Comparison of ENCODE assay signal across 8 cellular contexts in genomic region chr10:93352638-93353383, GRCh38.
DNase-seq lines count a peak whose midpoint lies in the region; ATAC-seq and TF ChIP-seq lines count a peak whose summit lies in the region.

No MANE protein-coding gene starts in this region.

- ATAC-seq in GM19035 (IDR thresholded peaks at IDR 0.05; ENCODE audit: unreplicated experiment) (no peak), HG02623 (IDR thresholded peaks at IDR 0.05; ENCODE audit: unreplicated experiment) (no peak)

- peak; percentile 58 to 72 (median 66) for TF ChIP-seq CTCF in ascending aorta (IDR thresholded peaks at IDR 0.05)
- TF ChIP-seq CTCF in kidney epithelial cell (IDR thresholded peaks at IDR 0.05; ENCODE audit: insufficient read depth, low read length, poor library complexity, severe bottlenecking) = peak; percentile 45

- DNase-seq in NCI-H2107 treated with DMSO at 0.1 percent for 48 hours (lab: John Stamatoyannopoulos, UW; ENCODE audit: unreplicated experiment) = peak; percentile 28
- no peak for DNase-seq in NCI-H2107 (lab: John Stamatoyannopoulos, UW)
- DNase-seq in M059J (ENCODE audit: low read depth) = peak; percentile 50
- no peak for DNase-seq in ascending aorta (ENCODE audit: low spot score in 2 of 2)
- no peak for DNase-seq in kidney epithelial cell (ENCODE audit: low read depth)
- no peak for DNase-seq in GM19238 (ENCODE audit: insufficient read length, low spot score)

- peak overlapping the region in 1 of 2 donors; percentile 29 for H3K27ac ChIP-seq in ascending aorta

- H3K36me3 ChIP-seq in ascending aorta (peaks cover 62 to 93% of the 10 kb centered on the region in 2 donors), kidney epithelial cell (ENCODE audit: control insufficient read depth, insufficient read depth, low read length) (peaks cover 4% of the 10 kb centered on the region)

- H3K4me1 ChIP-seq in ascending aorta = no peaks in the 10 kb centered on the region

- intact Hi-C loops in ascending aorta (cut with DNase I) = loop anchor here (5.0 kb wide), 1 partner anchor 271 kb away; no protein-coding TSS in a partner anchor

- H3K9me3 ChIP-seq in ascending aorta = no peaks in the 10 kb centered on the region

- no peak overlapping the region for H3K4me3 ChIP-seq in ascending aorta
- no peak overlapping the region for H3K4me3 ChIP-seq in kidney epithelial cell (ENCODE audit: low read depth, low read length)

- H3K27me3 ChIP-seq in ascending aorta = no peaks in the 10 kb centered on the region
- H3K27me3 ChIP-seq in kidney epithelial cell (ENCODE audit: control insufficient read depth, insufficient read depth, low read length) = no peaks in the 10 kb centered on the region

Comparison
In these comparisons a context has a peak if more than half of its experiments do, and no peak if none do; other contexts are left out.
1. DNase-seq: peak in NCI-H2107 treated with DMSO at 0.1 percent for 48 hours (single experiment) and M059J (single experiment); none in NCI-H2107 (single experiment), ascending aorta (0 of 2), kidney epithelial cell (single experiment) and GM19238 (single experiment).